ENCODE assay signal across 8 cellular contexts in the genomic region with DNA sequence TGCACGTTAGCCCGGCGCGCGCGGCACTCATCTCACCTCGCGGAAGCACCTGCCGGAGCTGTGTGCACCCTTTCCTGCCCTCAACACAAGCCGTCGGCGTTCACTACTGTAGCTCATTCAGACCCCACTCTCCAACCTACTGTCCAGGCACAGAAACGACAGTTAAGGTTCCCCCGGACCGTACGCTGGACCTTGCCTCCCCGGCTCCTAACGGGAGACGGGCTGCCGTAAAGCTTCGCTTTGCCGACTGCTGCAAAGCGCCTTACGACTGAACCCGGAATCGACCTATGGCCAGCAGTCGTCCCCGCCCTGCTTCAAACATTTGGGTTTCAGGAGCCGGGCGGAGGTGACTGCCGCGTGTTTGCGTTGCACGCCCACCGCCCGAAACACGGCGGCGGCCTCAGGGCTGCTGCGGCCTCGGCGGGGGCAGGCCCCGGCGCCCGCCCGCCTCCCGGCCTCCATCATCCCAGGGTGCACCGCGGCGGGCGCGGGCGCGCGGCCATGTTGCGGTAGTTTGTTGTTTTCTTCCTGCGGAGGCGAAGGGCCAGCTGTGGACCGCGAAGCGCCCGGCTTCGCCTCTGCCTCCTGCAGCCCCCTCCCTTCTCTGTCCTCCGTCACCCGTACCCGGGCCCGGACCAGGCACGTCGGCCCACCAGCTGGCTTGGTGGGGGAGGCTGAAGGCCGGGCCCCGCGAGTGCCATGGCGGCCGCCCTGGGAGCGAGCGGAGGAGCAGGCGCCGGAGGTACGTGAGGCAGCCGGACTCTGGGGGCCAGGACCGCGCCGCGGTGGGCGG. TPM values are rescaled to one million over a fixed set of nuclear protein-coding genes. Genes with fewer than 3 reads are reported as not detected.
DNase-seq lines count a peak whose midpoint lies in the region; ATAC-seq and TF ChIP-seq lines count a peak whose summit lies in the region.

A gene with protein sequence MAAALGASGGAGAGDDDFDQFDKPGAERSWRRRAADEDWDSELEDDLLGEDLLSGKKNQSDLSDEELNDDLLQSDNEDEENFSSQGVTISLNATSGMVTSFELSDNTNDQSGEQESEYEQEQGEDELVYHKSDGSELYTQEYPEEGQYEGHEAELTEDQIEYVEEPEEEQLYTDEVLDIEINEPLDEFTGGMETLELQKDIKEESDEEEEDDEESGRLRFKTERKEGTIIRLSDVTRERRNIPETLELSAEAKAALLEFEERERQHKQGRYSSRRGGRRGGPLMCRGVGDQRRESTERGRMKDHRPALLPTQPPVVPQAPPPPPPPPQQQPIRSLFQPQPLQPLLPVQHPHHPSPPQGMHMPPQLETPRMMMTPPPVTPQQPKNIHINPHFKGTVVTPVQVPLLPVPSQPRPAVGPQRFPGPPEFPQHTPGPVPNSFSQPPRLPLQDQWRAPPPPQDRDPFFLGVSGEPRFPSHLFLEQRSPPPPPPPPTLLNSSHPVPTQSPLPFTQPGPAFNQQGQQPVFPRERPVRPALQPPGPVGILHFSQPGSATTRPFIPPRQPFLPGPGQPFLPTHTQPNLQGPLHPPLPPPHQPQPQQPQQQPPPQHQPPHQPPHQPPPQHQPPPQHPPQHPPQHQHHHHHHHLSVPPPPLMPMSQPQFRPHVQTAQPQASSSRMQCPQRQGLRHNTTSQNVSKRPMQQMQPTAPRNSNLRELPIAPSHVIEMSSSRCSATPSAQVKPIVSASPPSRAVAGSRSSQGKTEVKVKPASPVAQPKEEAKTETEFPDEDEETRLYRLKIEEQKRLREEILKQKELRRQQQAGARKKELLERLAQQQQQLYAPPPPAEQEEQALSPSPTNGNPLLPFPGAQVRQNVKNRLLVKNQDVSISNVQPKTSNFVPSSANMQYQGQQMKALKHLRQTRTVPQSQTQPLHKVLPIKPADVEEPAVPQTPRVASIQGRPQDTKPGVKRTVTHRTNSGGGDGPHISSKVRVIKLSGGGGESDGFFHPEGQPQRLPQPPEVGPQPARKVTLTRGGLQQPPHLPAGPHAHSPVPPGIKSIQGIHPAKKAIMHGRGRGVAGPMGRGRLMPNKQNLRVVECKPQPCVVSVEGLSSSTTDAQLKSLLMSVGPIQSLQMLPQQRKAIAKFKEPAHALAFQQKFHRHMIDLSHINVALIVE (plus strand): TSS at position 484 of the 793 bp plus-strand sequence. CDS start 216 bp downstream, at position 700.

- ATAC-seq in HG02840 (IDR thresholded peaks at IDR 0.05; ENCODE audit: low FRiP score, unreplicated experiment), result peak; percentile 77
- peak; percentile 95 for ATAC-seq in upper lobe of right lung

- H3K9me3 ChIP-seq in left ventricle myocardium inferior (replicated peaks) (peaks cover 20% of the 10 kb centered on the region), upper lobe of right lung (peaks cover 4% of the 10 kb centered on the region)

- peaks cover 45% of the 10 kb centered on the region for H3K36me3 ChIP-seq in left ventricle myocardium inferior
- H3K36me3 ChIP-seq in upper lobe of right lung, result peaks cover 15% of the 10 kb centered on the region

- H3K27ac Mint-ChIP-seq in progenitor cell of endocrine pancreas, result peak within 1 kb of the TSS; percentile 99

- H3K27ac ChIP-seq in left ventricle myocardium inferior (replicated peaks) (peak within 1 kb of the TSS; percentile 95), upper lobe of right lung (peak within 1 kb of the TSS; percentile 91)

- peak within 1 kb of the TSS; percentile 96 for H3K4me3 ChIP-seq in left ventricle myocardium inferior
- peak within 1 kb of the TSS; percentile 66 for H3K4me3 ChIP-seq in upper lobe of right lung

- peaks cover 54% of the 10 kb centered on the region for H3K36me3 Mint-ChIP-seq in progenitor cell of endocrine pancreas (ENCODE audit: insufficient read depth)

- peaks cover 23% of the 10 kb centered on the region for H3K4me1 Mint-ChIP-seq in progenitor cell of endocrine pancreas (ENCODE audit: low read depth)

- H3K27me3 Mint-ChIP-seq in progenitor cell of endocrine pancreas, result no peaks in the 10 kb centered on the region

- peak within 1 kb of the TSS; percentile 99 for H3K4me3 Mint-ChIP-seq in progenitor cell of endocrine pancreas (ENCODE audit: low read depth)

- in situ Hi-C loops in GM13977 (cut with MboI; ENCODE audit: low pct_unique_long_range_greater_than_20kb, low sequenced_read_pairs, unreplicated experiment), result no loop called here

- H3K27me3 ChIP-seq in left ventricle myocardium inferior (ENCODE audit: low read depth), result no peaks in the 10 kb centered on the region
- no peaks in the 10 kb centered on the region for H3K27me3 ChIP-seq in upper lobe of right lung

- H3K9me3 Mint-ChIP-seq in progenitor cell of endocrine pancreas (ENCODE audit: low read depth), result peaks cover 27% of the 10 kb centered on the region

- H3K4me1 ChIP-seq in left ventricle myocardium inferior (peaks cover 45% of the 10 kb centered on the region), upper lobe of right lung (peaks cover 20% of the 10 kb centered on the region)

- TF ChIP-seq CTCF in GM13977 (IDR thresholded peaks at IDR 0.05; ENCODE audit: extremely low read depth, insufficient read depth, missing control alignments), result no peak
- no peak for TF ChIP-seq CTCF in left ventricle myocardium inferior (IDR thresholded peaks at IDR 0.05; ENCODE audit: borderline replicate concordance)
- TF ChIP-seq CTCF in progenitor cell of endocrine pancreas (IDR thresholded peaks at IDR 0.05; ENCODE audit: unreplicated experiment), result no peak
- TF ChIP-seq CTCF in upper lobe of right lung (IDR thresholded peaks at IDR 0.05), result no peak

- DNase-seq in GM13977 (ENCODE audit: low spot score), result peak; percentile 94
- peak; percentile 84 for DNase-seq in NCI-H146 (lab: John Stamatoyannopoulos, UW)
- peak; percentile 82 for DNase-seq in amniotic epithelial cell (ENCODE audit: low read depth)
- DNase-seq in left ventricle myocardium inferior, result peak; percentile 78
- DNase-seq in progenitor cell of endocrine pancreas (ENCODE audit: low spot score, unreplicated experiment), result peak; percentile 67
- peak; percentile 89 for DNase-seq in upper lobe of right lung

- intact Hi-C loops in T-helper 1 cell treated with Interleukin-12 subunit alpha and Interleukin-12 subunit beta and Interleukin-4 antibody, amounts not matched to agents 30 ng/mL and 1 ng/mL, for 36 hours (cut with micrococcal nuclease), result loop anchor here (1.0 to 10.0 kb wide), 15 partner anchors 12 to 1693 kb away; partner anchors contain the start of genes DNAJB6, INSIG1, LMBR1 and RNF32
- intact Hi-C loops in left ventricle myocardium inferior (cut with micrococcal nuclease) (loop anchor here (5.0 kb wide), 1 partner anchor 88 kb away; no protein-coding TSS in a partner anchor), upper lobe of right lung (cut with DNase I) (no loop called here)

RNA-seq across cellular contexts. Expression of the gene that starts here (rescaled TPM):
- total RNA-seq in T-helper 1 cell treated with Interleukin-12 subunit alpha and Interleukin-12 subunit beta and Interleukin-4 antibody, amounts not matched to agents 30 ng/mL and 1 ng/mL, for 36 hours, result 78.8 and 79.9 TPM in 2 replicates
- total RNA-seq in left ventricle myocardium inferior (30.8 TPM), progenitor cell of endocrine pancreas (79.4 and 80.1 TPM in 2 replicates), upper lobe of right lung (62.8 TPM)

Comparison
In these comparisons a context has a peak if more than half of its experiments do, and no peak if none do; other contexts are left out.
1. Peak in every context shown above with its lines: DNase-seq, ATAC-seq, H3K4me3 ChIP-seq and H3K27ac ChIP-seq.